8 cellular contexts compared by ENCODE assay signal in genomic region chr3:64484289-64484992, GRCh38.
DNase-seq lines count a peak whose midpoint lies in the region; ATAC-seq, FAIRE-seq and TF ChIP-seq lines count a peak whose summit lies in the region.

No MANE protein-coding gene starts in this region.

- no peaks in the 10 kb centered on the region for H3K36me3 ChIP-seq in mammary epithelial cell (ENCODE audit: insufficient read depth, low read length)

- peak overlapping the region; percentile 29; the same call in 1 of the 2 replicates for H3K27ac ChIP-seq in VCaP
- no peak overlapping the region for H3K27ac ChIP-seq in mammary epithelial cell (ENCODE audit: insufficient read depth, low read depth, low read length)

- TF ChIP-seq CTCF in AG09319 (IDR thresholded peaks at IDR 0.05; ENCODE audit: low read depth, low read length), result peak; percentile 82
- TF ChIP-seq CTCF in VCaP (conservative IDR thresholded peaks at IDR 0.05), result peak; percentile 91
- peak; percentile 73 to 88 for TF ChIP-seq CTCF in mammary epithelial cell (conservative IDR thresholded peaks at IDR 0.05 in 1 of 2, IDR thresholded peaks at IDR 0.05 in 1 of 2; ENCODE audit: extremely low read depth in 1 of 2, insufficient read depth in 1 of 2, low read depth in 1 of 2, low read length in 2 of 2)

- intact Hi-C loops in mammary epithelial cell (cut with micrococcal nuclease), result loop anchor here (1.0 to 10.0 kb wide), 8 partner anchors 85 to 1134 kb away; partner anchors contain the start of genes C3orf49, PRICKLE2 and PSMD6

- H4K20me1 ChIP-seq in mammary epithelial cell (ENCODE audit: insufficient read depth, low read length), result no peaks in the 10 kb centered on the region

- FAIRE-seq in islet of Langerhans (lab: Jason Lieb, UNC), result peak; percentile 92

- no peak overlapping the region for H3K4me2 ChIP-seq in mammary epithelial cell (ENCODE audit: insufficient read depth, low read depth, low read length)

- peak overlapping the region; percentile 31 for H2AFZ ChIP-seq in mammary epithelial cell (ENCODE audit: low read depth, low read length)

- dilution Hi-C loops in mammary epithelial cell (cut with HindIII; ENCODE audit: low sequenced_read_pairs), result no loop called here

- CTCF ChIA-PET in mammary epithelial cell (lab: Charles Lee; ENCODE audit: low non-redundant PET), result interaction anchor here (0.6 kb wide), 2 partner anchors 457 to 1778 kb away, joined by 3 read pairs; no protein-coding TSS in a partner anchor

- H3K4me1 ChIP-seq in mammary epithelial cell (ENCODE audit: insufficient read depth, low read length), result peaks cover 4% of the 10 kb centered on the region

- no TSS peak for BruUV-seq in mammary epithelial cell (replicated peaks; lab: Mats Ljungman, UMichigan)

- H3K4me3 ChIP-seq in mammary epithelial cell (replicated peaks in 1 of 3; ENCODE audit: insufficient read depth in 1 of 3, low read depth in 2 of 3, low read length in 3 of 3), result no peak overlapping the region

- H3K79me2 ChIP-seq in mammary epithelial cell (ENCODE audit: insufficient read depth, low read length), result no peaks in the 10 kb centered on the region

- no peak overlapping the region for H3K9ac ChIP-seq in mammary epithelial cell (ENCODE audit: insufficient read depth, low read length)

- 25% methylated on average over 4 of the region's 4 CpGs for WGBS in mammary epithelial cell (ENCODE audit: low coverage, missing lambda C conversion rate)

- in situ Hi-C loops in mammary epithelial cell (cut with MboI; ENCODE audit: low sequenced_read_pairs in 2 of 2), result loop anchor here in 1 of 2 donors (10.0 kb wide), 1 partner anchor 460 kb away; the partner anchor contains the start of gene PSMD6

- DNase-seq in AG09319 (ENCODE audit: extremely low read depth, low read depth) (peak; percentile 43), NCI-H2029 treated with DMSO at 0.1 percent for 48 hours (lab: John Stamatoyannopoulos, UW) (peak; percentile 25), mammary epithelial cell (peak; percentile 58)
- DNase-seq in stimulated activated CD4-positive, alpha-beta T cell treated with anti-CD3 and anti-CD28 coated beads, Interleukin-2, amount 100 ng/mL, for 24 hours, result peak; percentile 75 to 79

- no peaks in the 10 kb centered on the region for H3K9me3 ChIP-seq in mammary epithelial cell (replicated peaks; ENCODE audit: insufficient read depth, low read length)

- no peaks in the 10 kb centered on the region for H3K27me3 ChIP-seq in mammary epithelial cell (ENCODE audit: insufficient read depth, low read length)

- ATAC-seq in GM18861 (IDR thresholded peaks at IDR 0.05; ENCODE audit: unreplicated experiment) (peak; percentile 98), HG03045 (IDR thresholded peaks at IDR 0.05; ENCODE audit: unreplicated experiment) (peak; percentile 97)

Comparison
In these comparisons a context has a peak if more than half of its experiments do, and no peak if none do; other contexts are left out.
1. DNase-seq: peak in every context shown above with its lines; median percentile 77 in stimulated activated CD4-positive, alpha-beta T cell treated with anti-CD3 and anti-CD28 coated beads, Interleukin-2, amount 100 ng/mL, for 24 hours; 58 in mammary epithelial cell; 43 in AG09319; 25 in NCI-H2029 treated with DMSO at 0.1 percent for 48 hours.